In genomic region chr1:32716312-32717126, GRCh38 we compare ENCODE assay signal across 8 cellular contexts. TPM values are rescaled to one million over a fixed set of nuclear protein-coding genes. Genes with fewer than 3 reads are reported as not detected.
DNase-seq lines count a peak whose midpoint lies in the region; ATAC-seq, FAIRE-seq and TF ChIP-seq lines count a peak whose summit lies in the region.

No MANE protein-coding gene starts in this region.

- H3K27ac ChIP-seq in left ventricle myocardium inferior (replicated peaks) (no peak overlapping the region), small intestine (ENCODE audit: low read depth in 1 of 2, low read length in 1 of 2) (peak overlapping the region; percentile 73 to 78)

- H3K9me3 Mint-ChIP-seq in activated CD4-positive, alpha-beta memory T cell treated with anti-CD3 and anti-CD28 coated beads for 36 hours, result no peaks in the 10 kb centered on the region

- TF ChIP-seq CTCF in D721Med (IDR thresholded peaks at IDR 0.05; ENCODE audit: insufficient read depth, missing control alignments) (no peak), left ventricle myocardium inferior (IDR thresholded peaks at IDR 0.05; ENCODE audit: borderline replicate concordance) (no peak)

- no peak overlapping the region for H3K4me3 Mint-ChIP-seq in activated CD4-positive, alpha-beta memory T cell treated with anti-CD3 and anti-CD28 coated beads for 36 hours

- peaks cover 5% of the 10 kb centered on the region for H3K4me1 ChIP-seq in left ventricle myocardium inferior
- peaks cover 3% of the 10 kb centered on the region in 2 donors for H3K4me1 ChIP-seq in small intestine (ENCODE audit: control insufficient read depth in 2 of 2, insufficient read depth in 1 of 2, low read depth in 1 of 2, low read length in 1 of 2)

- H3K36me3 Mint-ChIP-seq in activated CD4-positive, alpha-beta memory T cell treated with anti-CD3 and anti-CD28 coated beads for 36 hours, result no peaks in the 10 kb centered on the region

- WGBS in small intestine, 3 donors, result 17 to 21% (median 19%) methylated on average over 9 of the region's 9 CpGs

- H3K27me3 ChIP-seq in left ventricle myocardium inferior (ENCODE audit: low read depth) (no peaks in the 10 kb centered on the region), small intestine (ENCODE audit: control insufficient read depth in 2 of 2, insufficient read depth in 2 of 2, low read length in 2 of 2) (no peaks in the 10 kb centered on the region)

- DNase-seq in D721Med (ENCODE audit: insufficient read length, low spot score), result peak; percentile 63
- peak; percentile 92 for DNase-seq in NCI-H510A (lab: John Stamatoyannopoulos, UW)
- peak; percentile 85 for DNase-seq in activated CD4-positive, alpha-beta memory T cell treated with anti-CD3 and anti-CD28 coated beads for 36 hours
- peak; percentile 46 for DNase-seq in left ventricle myocardium inferior
- DNase-seq in small intestine, result peak; percentile 99
- no peak for DNase-seq in DMS114 treated with DMSO at 0.1 percent for 48 hours (lab: John Stamatoyannopoulos, UW; ENCODE audit: unreplicated experiment)

- CTCF ChIA-PET in activated CD4-positive, alpha-beta memory T cell treated with anti-CD3 and anti-CD28 coated beads for 36 hours (lab: Charles Lee), result interaction anchor here (1.8 kb wide), 1 partner anchor 56 kb away, joined by 9 read pairs; no protein-coding TSS in a partner anchor

- H3K4me3 ChIP-seq in left ventricle myocardium inferior (no peak overlapping the region), small intestine (ENCODE audit: low read depth in 1 of 2, low read length in 2 of 2) (no peak overlapping the region)

- no peak for FAIRE-seq in D721Med (lab: Jason Lieb, UNC)
- no peak for FAIRE-seq in small intestine (lab: Jason Lieb, UNC)

- H3K4me1 Mint-ChIP-seq in activated CD4-positive, alpha-beta memory T cell treated with anti-CD3 and anti-CD28 coated beads for 36 hours (ENCODE audit: low read depth), result peaks cover 13% of the 10 kb centered on the region

- H3K9me3 ChIP-seq in left ventricle myocardium inferior (replicated peaks) (no peaks in the 10 kb centered on the region), small intestine (ENCODE audit: control insufficient read depth, low read depth) (no peaks in the 10 kb centered on the region)

- POLR2A ChIA-PET in activated CD4-positive, alpha-beta memory T cell treated with anti-CD3 and anti-CD28 coated beads for 36 hours (lab: Charles Lee), result no interaction called here

- ATAC-seq in HG02759 (IDR thresholded peaks at IDR 0.05; ENCODE audit: unreplicated experiment) (peak; percentile 45), HG03025 (IDR thresholded peaks at IDR 0.05; ENCODE audit: low FRiP score, unreplicated experiment) (no peak)

- no peak overlapping the region for H3K27ac Mint-ChIP-seq in activated CD4-positive, alpha-beta memory T cell treated with anti-CD3 and anti-CD28 coated beads for 36 hours

- no peaks in the 10 kb centered on the region for H3K27me3 Mint-ChIP-seq in activated CD4-positive, alpha-beta memory T cell treated with anti-CD3 and anti-CD28 coated beads for 36 hours

- H3K36me3 ChIP-seq in left ventricle myocardium inferior (no peaks in the 10 kb centered on the region), small intestine (ENCODE audit: control insufficient read depth in 2 of 2, insufficient read depth in 2 of 2, low read length in 2 of 2) (no peaks in the 10 kb centered on the region)

- intact Hi-C loops in activated CD4-positive, alpha-beta memory T cell treated with anti-CD3 and anti-CD28 coated beads for 36 hours (cut with micrococcal nuclease), result no loop called here
- intact Hi-C loops in left ventricle myocardium inferior (cut with micrococcal nuclease), result no loop called here

RNA-seq across cellular contexts. Expression of gene SYNC, which starts 13.9 kb away (rescaled TPM):
- not detected for total RNA-seq in activated CD4-positive, alpha-beta memory T cell treated with anti-CD3 and anti-CD28 coated beads for 36 hours
- total RNA-seq in left ventricle myocardium inferior, result 16.2 TPM
- 1 to 10 TPM; 1.1 to 4.7 (median 3.5) TPM for polyA plus RNA-seq in small intestine

Comparison
In these comparisons a context has a peak if more than half of its experiments do, and no peak if none do; other contexts are left out.
1. RNA of gene SYNC, which starts 13.9 kb away (total RNA-seq): 16.2 TPM in left ventricle myocardium inferior (single experiment); not detected in activated CD4-positive, alpha-beta memory T cell treated with anti-CD3 and anti-CD28 coated beads for 36 hours; every median in the first group is over 10 times any median in the second.